Comparison of ENCODE assay signal across 1 cellular context in genomic region chr20:10769700-10770099, GRCh38.
TF ChIP-seq lines count a peak whose summit lies in the region.

No MANE protein-coding gene starts in this region.

TF ChIP-seq in WTC11, 78 proteins besides CTCF, POLR2A, EP300 and RAD21 (continued from another document):
- TF ChIP-seq, protein P1, sequence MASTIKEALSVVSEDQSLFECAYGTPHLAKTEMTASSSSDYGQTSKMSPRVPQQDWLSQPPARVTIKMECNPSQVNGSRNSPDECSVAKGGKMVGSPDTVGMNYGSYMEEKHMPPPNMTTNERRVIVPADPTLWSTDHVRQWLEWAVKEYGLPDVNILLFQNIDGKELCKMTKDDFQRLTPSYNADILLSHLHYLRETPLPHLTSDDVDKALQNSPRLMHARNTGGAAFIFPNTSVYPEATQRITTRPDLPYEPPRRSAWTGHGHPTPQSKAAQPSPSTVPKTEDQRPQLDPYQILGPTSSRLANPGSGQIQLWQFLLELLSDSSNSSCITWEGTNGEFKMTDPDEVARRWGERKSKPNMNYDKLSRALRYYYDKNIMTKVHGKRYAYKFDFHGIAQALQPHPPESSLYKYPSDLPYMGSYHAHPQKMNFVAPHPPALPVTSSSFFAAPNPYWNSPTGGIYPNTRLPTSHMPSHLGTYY (CRISPR knock-in tag; IDR thresholded peaks at IDR 0.05) = no peak
- TF ChIP-seq, protein P2, sequence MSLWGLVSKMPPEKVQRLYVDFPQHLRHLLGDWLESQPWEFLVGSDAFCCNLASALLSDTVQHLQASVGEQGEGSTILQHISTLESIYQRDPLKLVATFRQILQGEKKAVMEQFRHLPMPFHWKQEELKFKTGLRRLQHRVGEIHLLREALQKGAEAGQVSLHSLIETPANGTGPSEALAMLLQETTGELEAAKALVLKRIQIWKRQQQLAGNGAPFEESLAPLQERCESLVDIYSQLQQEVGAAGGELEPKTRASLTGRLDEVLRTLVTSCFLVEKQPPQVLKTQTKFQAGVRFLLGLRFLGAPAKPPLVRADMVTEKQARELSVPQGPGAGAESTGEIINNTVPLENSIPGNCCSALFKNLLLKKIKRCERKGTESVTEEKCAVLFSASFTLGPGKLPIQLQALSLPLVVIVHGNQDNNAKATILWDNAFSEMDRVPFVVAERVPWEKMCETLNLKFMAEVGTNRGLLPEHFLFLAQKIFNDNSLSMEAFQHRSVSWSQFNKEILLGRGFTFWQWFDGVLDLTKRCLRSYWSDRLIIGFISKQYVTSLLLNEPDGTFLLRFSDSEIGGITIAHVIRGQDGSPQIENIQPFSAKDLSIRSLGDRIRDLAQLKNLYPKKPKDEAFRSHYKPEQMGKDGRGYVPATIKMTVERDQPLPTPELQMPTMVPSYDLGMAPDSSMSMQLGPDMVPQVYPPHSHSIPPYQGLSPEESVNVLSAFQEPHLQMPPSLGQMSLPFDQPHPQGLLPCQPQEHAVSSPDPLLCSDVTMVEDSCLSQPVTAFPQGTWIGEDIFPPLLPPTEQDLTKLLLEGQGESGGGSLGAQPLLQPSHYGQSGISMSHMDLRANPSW (CRISPR knock-in tag; conservative IDR thresholded peaks at IDR 0.05; ENCODE audit: low read depth) = no peak
- TF ChIP-seq, protein P3, sequence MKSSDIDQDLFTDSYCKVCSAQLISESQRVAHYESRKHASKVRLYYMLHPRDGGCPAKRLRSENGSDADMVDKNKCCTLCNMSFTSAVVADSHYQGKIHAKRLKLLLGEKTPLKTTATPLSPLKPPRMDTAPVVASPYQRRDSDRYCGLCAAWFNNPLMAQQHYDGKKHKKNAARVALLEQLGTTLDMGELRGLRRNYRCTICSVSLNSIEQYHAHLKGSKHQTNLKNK (CRISPR knock-in tag; IDR thresholded peaks at IDR 0.05) = no peak
- no peak for TF ChIP-seq E2F5 (CRISPR knock-in tag; IDR thresholded peaks at IDR 0.05)
- TF ChIP-seq NR3C1 (CRISPR knock-in tag; conservative IDR thresholded peaks at IDR 0.05; ENCODE audit: low read depth) = no peak
